8 cellular contexts compared by ENCODE assay signal in genomic region chr9:98795970-98796363, GRCh38. TPM values are rescaled to one million over a fixed set of nuclear protein-coding genes. Genes with fewer than 3 reads are reported as not detected.
A peak's percentile ranks its signal among the peaks of the same experiment; 100 is the strongest.
DNase-seq lines count a peak whose midpoint lies in the region; ATAC-seq and TF ChIP-seq lines count a peak whose summit lies in the region.

No MANE protein-coding gene starts in this region.

- H3K27me3 Mint-ChIP-seq in activated CD4-positive, alpha-beta memory T cell treated with anti-CD3 and anti-CD28 coated beads for 36 hours, result no peaks in the 10 kb centered on the region

- CTCF ChIA-PET in AG04449 (lab: Yijun Ruan, JAX), result interaction anchor here (1.4 to 15.7 kb wide), 3 partner anchors 11 to 20 kb away, joined by 6 to 202 read pairs (median 116); partner anchors contain the start of gene GALNT12
- CTCF ChIA-PET in activated CD4-positive, alpha-beta memory T cell treated with anti-CD3 and anti-CD28 coated beads for 36 hours (lab: Charles Lee), result interaction anchor here (1.7 kb wide), 1 partner anchor 12 kb away, joined by 8 read pairs; the partner anchor contains the start of gene GALNT12

- POLR2A ChIA-PET in AG04449 (lab: Yijun Ruan, JAX), result interaction anchor here (0.5 kb wide), 1 partner anchor 595 kb away, joined by 4 read pairs; no protein-coding TSS in a partner anchor
- POLR2A ChIA-PET in activated CD4-positive, alpha-beta memory T cell treated with anti-CD3 and anti-CD28 coated beads for 36 hours (lab: Charles Lee), result no interaction called here

- peak overlapping the region; percentile 60 for H3K4me3 Mint-ChIP-seq in activated CD4-positive, alpha-beta memory T cell treated with anti-CD3 and anti-CD28 coated beads for 36 hours

- H3K4me1 Mint-ChIP-seq in activated CD4-positive, alpha-beta memory T cell treated with anti-CD3 and anti-CD28 coated beads for 36 hours (ENCODE audit: low read depth), result peaks cover 32% of the 10 kb centered on the region

- ATAC-seq in GM18868 (IDR thresholded peaks at IDR 0.05; ENCODE audit: unreplicated experiment) (peak; percentile 33), HG03139 (IDR thresholded peaks at IDR 0.05; ENCODE audit: unreplicated experiment) (peak; percentile 35), omental fat pad (ENCODE audit: low FRiP score) (peak; percentile 57)

- H3K4me3 ChIP-seq in AG04449 (ENCODE audit: low read depth, low read length) (peak overlapping the region; percentile 67), fibroblast of the aortic adventitia (ENCODE audit: low read depth, low read length) (peak overlapping the region; percentile 73)

- intact Hi-C loops in activated CD4-positive, alpha-beta memory T cell treated with anti-CD3 and anti-CD28 coated beads for 36 hours (cut with micrococcal nuclease), result loop anchor here (1.0 to 10.0 kb wide), 4 partner anchors 10 to 871 kb away; partner anchors contain the start of genes TBC1D2 and TRMO

- no peak for DNase-seq in AG04449 (ENCODE audit: low read depth, low spot score)
- DNase-seq in activated CD4-positive, alpha-beta memory T cell treated with anti-CD3 and anti-CD28 coated beads for 36 hours, result peak; percentile 37
- no peak for DNase-seq in fibroblast of the aortic adventitia (ENCODE audit: low read depth)
- DNase-seq in omental fat pad (ENCODE audit: low spot score), result no peak
- DNase-seq in NCI-H524 treated with DMSO at 0.1 percent for 48 hours (lab: John Stamatoyannopoulos, UW), result no peak
- DNase-seq in putamen (ENCODE audit: low spot score), result no peak

- H3K27ac Mint-ChIP-seq in activated CD4-positive, alpha-beta memory T cell treated with anti-CD3 and anti-CD28 coated beads for 36 hours, result no peak overlapping the region

- H3K36me3 Mint-ChIP-seq in activated CD4-positive, alpha-beta memory T cell treated with anti-CD3 and anti-CD28 coated beads for 36 hours, result peaks cover 5% of the 10 kb centered on the region

- TF ChIP-seq CTCF in AG04449 (IDR thresholded peaks at IDR 0.05; ENCODE audit: insufficient read depth, low read length, missing control alignments) (no peak), fibroblast of the aortic adventitia (IDR thresholded peaks at IDR 0.05; ENCODE audit: insufficient read depth, low read length) (no peak), omental fat pad (IDR thresholded peaks at IDR 0.05) (no peak)

- peaks cover 15% of the 10 kb centered on the region for H3K9me3 Mint-ChIP-seq in activated CD4-positive, alpha-beta memory T cell treated with anti-CD3 and anti-CD28 coated beads for 36 hours

RNA-seq across cellular contexts. Expression of gene ANKS6, which starts 0.4 kb away (rescaled TPM):
- total RNA-seq in activated CD4-positive, alpha-beta memory T cell treated with anti-CD3 and anti-CD28 coated beads for 36 hours, result 10 to 100 TPM; 13.0 to 16.0 TPM
- 12.7 and 13.8 TPM in 2 replicates for total RNA-seq in fibroblast of the aortic adventitia (ENCODE audit: low replicate concordance)
- total RNA-seq in omental fat pad, result 10 to 100 TPM; 14.7 to 24.7 (median 20.4) TPM

RNA-seq across cellular contexts. Expression of gene GALNT12, which starts 11.5 kb away (rescaled TPM):
- 1 to 10 TPM; 6.3 to 7.9 TPM for total RNA-seq in activated CD4-positive, alpha-beta memory T cell treated with anti-CD3 and anti-CD28 coated beads for 36 hours
- total RNA-seq in fibroblast of the aortic adventitia (ENCODE audit: low replicate concordance) (24.9 and 138 TPM in 2 replicates), omental fat pad (1 to 10 TPM; 1.6 to 6.6 (median 4.5) TPM)
